19 cellular contexts compared by ENCODE assay signal in the genomic region with DNA sequence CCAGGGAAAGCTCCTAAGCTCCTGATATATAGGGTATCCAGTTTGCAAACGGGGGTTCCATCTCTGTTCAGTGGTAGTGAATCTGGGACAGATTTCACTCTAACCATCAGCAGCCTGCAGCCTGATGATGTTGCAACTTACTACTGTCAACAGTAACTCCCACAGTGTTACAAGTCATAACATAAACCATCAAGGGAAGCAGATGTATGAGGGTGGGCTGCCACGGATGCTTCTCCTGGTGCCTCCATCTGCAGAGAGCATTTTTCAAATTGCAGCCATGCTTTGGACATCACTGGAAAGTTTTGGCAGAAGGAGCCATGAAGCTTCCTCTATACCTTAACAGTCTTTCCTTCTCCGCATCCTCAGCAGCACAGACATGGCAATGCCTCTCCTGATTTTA.
"Had no signal": no experiment of that assay in that cellular context is flagged by ENCODE, and none has a peak within 500 bp of the region (broad histone marks: within the 10 kb centered on the region; RNA-seq: fewer than 3 reads in every experiment).

No MANE protein-coding gene starts in this region.

- H3K4me3 Mint-ChIP-seq: effector memory CD8-positive, alpha-beta T cell; natural killer cell had no signal

- H3K4me1 ChIP-seq: gastrocnemius medialis, left lung, pancreas, right lobe of liver, stomach, thyroid gland had no signal

- H3K36me3 Mint-ChIP-seq: natural killer cell had no signal

- H3K27ac ChIP-seq: gastrocnemius medialis, left lung, pancreas, right lobe of liver, stomach, thyroid gland had no signal

- H3K36me3 ChIP-seq: gastrocnemius medialis, left lung, pancreas, right lobe of liver, stomach, thyroid gland had no signal

- DNase-seq: cortex of kidney; effector memory CD8-positive, alpha-beta T cell; erythroblast; foreskin fibroblast; gastrocnemius medialis; head of caudate nucleus; kidney; natural killer cell; pancreas; right lobe of liver; stimulated activated CD4-positive, alpha-beta T cell treated with anti-CD3 and anti-CD28 coated beads, Interleukin-12 subunit alpha, Interleukin-12 subunit beta, amount 100 ng/mL, for 4 hours; stimulated activated CD4-positive, alpha-beta T cell treated with anti-CD3 and anti-CD28 coated beads, Interleukin-1b, Interleukin-23, amount 100 ng/mL, for 48 hours; stimulated activated CD4-positive, alpha-beta T cell treated with anti-CD3 and anti-CD28 coated beads, Interleukin-4, amount 100 ng/mL, for 1 hour; stimulated activated CD8-positive, alpha-beta memory T cell treated with anti-CD3 and anti-CD28 coated beads, Interleukin-4, amount 100 ng/mL, for 48 hours; stimulated activated naive CD4-positive, alpha-beta T cell treated with Interleukin-2 at 50 U/mL for 16 hours; stomach; thyroid gland had no signal

- H3K27ac Mint-ChIP-seq: effector memory CD8-positive, alpha-beta T cell; natural killer cell had no signal

- H3K4me2 ChIP-seq: smooth muscle cell had no signal

- ATAC-seq: effector memory CD8-positive, alpha-beta T cell; gastrocnemius medialis; left lung; natural killer cell; pancreas; right lobe of liver had no signal

- H3K27me3 ChIP-seq: gastrocnemius medialis, pancreas, right lobe of liver, thyroid gland had no signal

- H3K9me3 Mint-ChIP-seq: effector memory CD8-positive, alpha-beta T cell; natural killer cell had no signal

- H3K4me3 ChIP-seq: gastrocnemius medialis, left lung, pancreas, right lobe of liver, smooth muscle cell, stomach, thyroid gland had no signal

- H3K4me1 Mint-ChIP-seq: natural killer cell had no signal

- H3K9me3 ChIP-seq: gastrocnemius medialis, left lung, pancreas, right lobe of liver, stomach, thyroid gland had no signal
